ENCODE assay signal across 14 cellular contexts in the genomic region with DNA sequence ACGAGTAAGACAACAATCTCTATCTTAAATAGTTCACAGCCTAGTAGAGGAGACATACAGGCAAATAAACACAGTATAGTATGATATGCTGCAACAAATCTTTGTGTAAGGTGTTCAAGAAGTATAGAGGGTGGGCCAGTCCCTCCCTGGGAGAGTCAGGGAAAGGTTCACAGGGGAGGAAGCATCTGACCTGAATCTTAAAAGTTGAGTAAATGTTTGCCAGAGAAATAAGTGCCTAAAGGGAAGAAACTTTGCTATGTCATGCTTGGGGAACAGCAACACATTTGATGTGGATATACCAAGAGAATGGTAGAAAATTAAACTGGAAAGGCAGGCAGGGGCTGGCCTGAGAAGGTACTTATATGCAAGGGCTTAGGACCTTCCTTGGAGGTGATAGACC.
DNase-seq lines count a peak whose midpoint lies in the region; ATAC-seq and TF ChIP-seq lines count a peak whose summit lies in the region.
"Had no signal": no experiment of that assay in that cellular context is flagged by ENCODE, and none has a peak within 500 bp of the region (broad histone marks: within the 10 kb centered on the region; RNA-seq: fewer than 3 reads in every experiment).

No MANE protein-coding gene starts in this region.

- H3K27me3 ChIP-seq in esophagus squamous epithelium = no peaks in the 10 kb centered on the region
- no peaks in the 10 kb centered on the region for H3K27me3 ChIP-seq in transverse colon
- H3K27me3 ChIP-seq: BE2C had no signal

- in situ Hi-C loops in Caki2 (cut with HindIII; ENCODE audit: low pct_unique_long_range_greater_than_20kb, low sequenced_read_pairs) (no loop called here), transverse colon (cut with MboI; ENCODE audit: low pct_ligation_motif_present in 1 of 4, low pct_unique_long_range_greater_than_20kb in 1 of 4, low sequenced_read_pairs in 3 of 4) (no loop called here)

- no peak for TF ChIP-seq EP300 in transverse colon (IDR thresholded peaks at IDR 0.05; ENCODE audit: low read depth)

- 32 to 44% methylated on average over 1 of the region's 1 CpG for WGBS in esophagus squamous epithelium, 2 donors
- WGBS in transverse colon (ENCODE audit: low coverage in 1 of 2), 2 donors = 23 to 41% methylated on average over 1 of the region's 1 CpG

- TF ChIP-seq CTCF in esophagus squamous epithelium (IDR thresholded peaks at IDR 0.05) = no peak
- no peak for TF ChIP-seq CTCF in mucosa of descending colon (IDR thresholded peaks at IDR 0.05)
- no peak for TF ChIP-seq CTCF in transverse colon (IDR thresholded peaks at IDR 0.05)

- H3K4me3 ChIP-seq in esophagus squamous epithelium (no peak overlapping the region), mucosa of descending colon (no peak overlapping the region), transverse colon (no peak overlapping the region)

- H3K27ac ChIP-seq in esophagus squamous epithelium = peak overlapping the region in 3 of 4 donors; percentile 6 to 79 (median 76)
- H3K27ac ChIP-seq in transverse colon = peak overlapping the region; percentile 6 to 55 (median 25)
- H3K27ac ChIP-seq: C4-2B had no signal

- ATAC-seq in mucosa of descending colon (peak; percentile 49), GM19395 (IDR thresholded peaks at IDR 0.05; ENCODE audit: unreplicated experiment) (no peak)
- ATAC-seq in activated CD4-positive, CD25-positive, alpha-beta regulatory T cell treated with anti-CD3 and anti-CD28 coated beads, Interleukin-2, amount 50 U/mL, for 24 hours = no peak

- TF ChIP-seq POLR2A in esophagus squamous epithelium (IDR thresholded peaks at IDR 0.05) = no peak
- no peak for TF ChIP-seq POLR2A in transverse colon (IDR thresholded peaks at IDR 0.05)

- peaks cover 4 to 65% (median 10%) of the 10 kb centered on the region in 3 donors for H3K4me1 ChIP-seq in esophagus squamous epithelium
- peaks cover 44% of the 10 kb centered on the region for H3K4me1 ChIP-seq in mucosa of descending colon (ENCODE audit: low read depth)
- peaks cover 0 to 46% (median 28%) of the 10 kb centered on the region in 4 donors for H3K4me1 ChIP-seq in transverse colon
- H3K4me1 ChIP-seq: BE2C had no signal

- intact Hi-C loops in esophagus squamous epithelium (cut with DNase I) = no loop called here
- intact Hi-C loops in mucosa of descending colon (cut with DNase I, micrococcal nuclease) = no loop called here
- intact Hi-C loops in transverse colon (cut with DNase I; ENCODE audit: low total_unique reads) = no loop called here

- H3K9me3 ChIP-seq in esophagus squamous epithelium (no peaks in the 10 kb centered on the region), mucosa of descending colon (no peaks in the 10 kb centered on the region), transverse colon (no peaks in the 10 kb centered on the region)
- H3K9me3 ChIP-seq: BE2C had no signal

- DNase-seq in Caki2 (ENCODE audit: low read depth) = peak; percentile 66
- no peak for DNase-seq in esophagus squamous epithelium (lab: John Stamatoyannopoulos, UW)
- DNase-seq in mucosa of descending colon = no peak
- no peak for DNase-seq in transverse colon
- DNase-seq in NCI-H187 (lab: John Stamatoyannopoulos, UW) = no peak
- no peak for DNase-seq in HUDEP-2 (lab: John Stamatoyannopoulos, UW; ENCODE audit: unreplicated experiment in 76 of 76)
- DNase-seq: BE2C; CD4-positive, alpha-beta memory T cell; COR-L47; DND-41; GDM1 had no signal

- H3K36me3 ChIP-seq in esophagus squamous epithelium (no peaks in the 10 kb centered on the region), mucosa of descending colon (ENCODE audit: low read depth) (no peaks in the 10 kb centered on the region), transverse colon (no peaks in the 10 kb centered on the region)
- H3K36me3 ChIP-seq: BE2C had no signal
